In the genomic region with DNA sequence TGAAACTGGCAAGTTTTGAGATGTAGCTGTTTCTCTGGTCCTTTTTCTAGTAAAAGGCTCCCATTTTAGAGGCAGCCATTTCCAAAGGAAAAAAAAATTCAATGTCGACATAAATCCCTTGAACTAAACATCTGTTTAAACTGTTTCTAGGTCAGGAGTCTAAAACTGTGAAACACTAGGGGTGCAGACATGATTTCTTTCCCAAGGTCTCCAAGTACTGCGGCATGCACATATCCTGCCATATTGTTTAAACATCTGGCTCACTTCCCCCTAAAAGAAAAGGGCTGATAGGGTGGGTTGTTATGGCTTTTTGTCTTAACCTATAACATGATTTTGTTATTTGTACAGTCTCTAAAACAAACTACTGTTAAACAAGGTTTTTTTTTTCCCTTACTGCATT, we compare ENCODE assay signal across 18 cellular contexts.
"Had no signal": no experiment of that assay in that cellular context is flagged by ENCODE, and none has a peak within 500 bp of the region (broad histone marks: within the 10 kb centered on the region; RNA-seq: fewer than 3 reads in every experiment).

No MANE protein-coding gene starts in this region.

- H3K4me3 ChIP-seq: pancreas, uterus had no signal

- H3K9me3 ChIP-seq: pancreas, uterus had no signal

- H3K27ac ChIP-seq: pancreas, uterus had no signal

- H3K4me1 ChIP-seq: uterus had no signal

- H3K27me3 ChIP-seq: dorsolateral prefrontal cortex, pancreas, uterus had no signal

- H3K36me3 ChIP-seq: pancreas, uterus had no signal

- DNase-seq: central memory CD4-positive, alpha-beta T cell; cortex of kidney; dorsolateral prefrontal cortex; effector CD8-positive, alpha-beta T cell; immature natural killer cell; kidney; left cardiac atrium; mammary epithelial cell; natural killer cell; occipital lobe; pancreas; stimulated activated CD4-positive, alpha-beta T cell treated with anti-CD3 and anti-CD28 coated beads, Interleukin-2, amount 100 ng/mL, for 24 hours; stimulated activated CD4-positive, alpha-beta T cell treated with anti-CD3 and anti-CD28 coated beads, Interleukin-4, amount 100 ng/mL, for 4 hours; stimulated activated naive B cell treated with anti-CD40 and anti-IgM and Interleukin-4, amounts not matched to agents 10 μg/mL and 1 μg/mL and 100 μg/mL, for 72 hours; stimulated activated naive CD8-positive, alpha-beta T cell treated with anti-CD3 and anti-CD28 coated beads, Interleukin-15, amount 100 ng/mL, for 72 hours; substantia nigra; trophoblast cell; uterus had no signal
